Comparison of ENCODE assay signal across 24 cellular contexts in genomic region chr13:49320975-49321374, GRCh38.
DNase-seq lines count a peak whose midpoint lies in the region; ATAC-seq and TF ChIP-seq lines count a peak whose summit lies in the region.
"Had no signal": no experiment of that assay in that cellular context is flagged by ENCODE, and none has a peak within 500 bp of the region (broad histone marks: within the 10 kb centered on the region; RNA-seq: fewer than 3 reads in every experiment).

No MANE protein-coding gene starts in this region.

- H3K4me1 ChIP-seq in CD4-positive, CD25-positive, alpha-beta regulatory T cell (ENCODE audit: control insufficient read depth, insufficient read depth, low read length, poor library complexity, severe bottlenecking) = no peaks in the 10 kb centered on the region
- peaks cover 20% of the 10 kb centered on the region for H3K4me1 ChIP-seq in Loucy (ENCODE audit: insufficient read depth, low read length, poor library complexity, severe bottlenecking)
- H3K4me1 ChIP-seq: SJCRH30 had no signal

- H3K9me3 Mint-ChIP-seq in CD4-positive, CD25-positive, alpha-beta regulatory T cell = no peaks in the 10 kb centered on the region
- no peaks in the 10 kb centered on the region for H3K9me3 Mint-ChIP-seq in stimulated activated effector memory CD8-positive, alpha-beta T cell treated with anti-CD3 and anti-CD28 coated beads, Interleukin-12 subunit alpha, Interleukin-12 subunit beta, amount 100 ng/mL, for 72 hours
- H3K9me3 Mint-ChIP-seq: CD8-positive, alpha-beta memory T cell had no signal

- no peak for ATAC-seq in CD4-positive, CD25-positive, alpha-beta regulatory T cell (ENCODE audit: low read depth in 2 of 2)
- no peak for ATAC-seq in stimulated activated effector memory CD8-positive, alpha-beta T cell treated with anti-CD3 and anti-CD28 coated beads, Interleukin-12 subunit alpha, Interleukin-12 subunit beta, amount 100 ng/mL, for 72 hours
- ATAC-seq in HG02678 (IDR thresholded peaks at IDR 0.05; ENCODE audit: unreplicated experiment) = no peak
- ATAC-seq: HepG2 had no signal

- H3K27me3 ChIP-seq in CD4-positive, CD25-positive, alpha-beta regulatory T cell (ENCODE audit: control insufficient read depth, insufficient read depth, low read length) = no peaks in the 10 kb centered on the region
- H3K27me3 ChIP-seq in Loucy (ENCODE audit: insufficient read depth, low read length, poor library complexity, severe bottlenecking) = no peaks in the 10 kb centered on the region
- H3K27me3 ChIP-seq: SJCRH30 had no signal

- intact Hi-C loops in head of caudate nucleus (cut with DNase I) = no loop called here

- no peaks in the 10 kb centered on the region for H4K20me1 ChIP-seq in Loucy (ENCODE audit: insufficient read depth, low read length, poor library complexity, severe bottlenecking)

- no peaks in the 10 kb centered on the region for H3K79me2 ChIP-seq in Loucy (ENCODE audit: insufficient read depth, low read length)

- H3K27me3 Mint-ChIP-seq in CD4-positive, CD25-positive, alpha-beta regulatory T cell = no peaks in the 10 kb centered on the region

- peaks cover 27% of the 10 kb centered on the region for H3K36me3 Mint-ChIP-seq in CD4-positive, CD25-positive, alpha-beta regulatory T cell
- H3K36me3 Mint-ChIP-seq in stimulated activated effector memory CD8-positive, alpha-beta T cell treated with anti-CD3 and anti-CD28 coated beads, Interleukin-12 subunit alpha, Interleukin-12 subunit beta, amount 100 ng/mL, for 72 hours = no peaks in the 10 kb centered on the region

- no peak overlapping the region for H3K9ac ChIP-seq in Loucy (ENCODE audit: low read depth, low read length, poor library complexity, severe bottlenecking)

- no peaks in the 10 kb centered on the region for H3F3A ChIP-seq in Loucy (ENCODE audit: low read depth)

- H3K4me1 Mint-ChIP-seq in CD4-positive, CD25-positive, alpha-beta regulatory T cell = peaks cover 7 to 12% (median 8%) of the 10 kb centered on the region in 4 donors
- peaks cover 6% of the 10 kb centered on the region for H3K4me1 Mint-ChIP-seq in stimulated activated effector memory CD8-positive, alpha-beta T cell treated with anti-CD3 and anti-CD28 coated beads, Interleukin-12 subunit alpha, Interleukin-12 subunit beta, amount 100 ng/mL, for 72 hours

- H3K27ac Mint-ChIP-seq in CD4-positive, CD25-positive, alpha-beta regulatory T cell = peak overlapping the region in 2 of 3 donors; percentile 3 to 45
- H3K27ac Mint-ChIP-seq in stimulated activated effector memory CD8-positive, alpha-beta T cell treated with anti-CD3 and anti-CD28 coated beads, Interleukin-12 subunit alpha, Interleukin-12 subunit beta, amount 100 ng/mL, for 72 hours = peak overlapping the region; percentile 38

- H3K9me2 ChIP-seq in Loucy (replicated peaks; ENCODE audit: low read depth, low read length) = no peaks in the 10 kb centered on the region

- H3K9me3 ChIP-seq in CD4-positive, CD25-positive, alpha-beta regulatory T cell (ENCODE audit: control insufficient read depth in 2 of 2, low read length in 2 of 2) = no peaks in the 10 kb centered on the region
- H3K9me3 ChIP-seq in Loucy (ENCODE audit: insufficient read depth, low read depth, low read length) = no peaks in the 10 kb centered on the region
- H3K9me3 ChIP-seq: SJCRH30 had no signal

- H3K4me3 ChIP-seq in CD4-positive, CD25-positive, alpha-beta regulatory T cell (ENCODE audit: low read depth, low read length) = no peak overlapping the region
- H3K4me3 ChIP-seq in Loucy (ENCODE audit: low read length, poor library complexity, severe bottlenecking) = no peak overlapping the region
- no peak overlapping the region for H3K4me3 ChIP-seq in fibroblast of pulmonary artery (replicated peaks; ENCODE audit: low read depth, low read length)
- H3K4me3 ChIP-seq: SJCRH30 had no signal

- H3K4me3 Mint-ChIP-seq in CD4-positive, CD25-positive, alpha-beta regulatory T cell = no peak overlapping the region
- H3K4me3 Mint-ChIP-seq in stimulated activated effector memory CD8-positive, alpha-beta T cell treated with anti-CD3 and anti-CD28 coated beads, Interleukin-12 subunit alpha, Interleukin-12 subunit beta, amount 100 ng/mL, for 72 hours = no peak overlapping the region
- H3K4me3 Mint-ChIP-seq: CD8-positive, alpha-beta memory T cell had no signal

- H3K36me3 ChIP-seq in CD4-positive, CD25-positive, alpha-beta regulatory T cell (ENCODE audit: control insufficient read depth, insufficient read depth, low read length) = no peaks in the 10 kb centered on the region
- no peaks in the 10 kb centered on the region for H3K36me3 ChIP-seq in Loucy (ENCODE audit: insufficient read depth, low read length)
- H3K36me3 ChIP-seq: SJCRH30 had no signal

- H3K4me2 ChIP-seq in Loucy (ENCODE audit: low read depth, low read length, poor library complexity, severe bottlenecking) = peak overlapping the region; percentile 1

- TF ChIP-seq CTCF in Loucy (conservative IDR thresholded peaks at IDR 0.05; ENCODE audit: low read length) (no peak), fibroblast of pulmonary artery (IDR thresholded peaks at IDR 0.05; ENCODE audit: low read length, missing control alignments) (no peak)

- H2AFZ ChIP-seq in Loucy (ENCODE audit: low read length) = no peak overlapping the region

- H3K27ac ChIP-seq in CD4-positive, CD25-positive, alpha-beta regulatory T cell (ENCODE audit: insufficient read depth, low read length, poor library complexity, severe bottlenecking) = no peak overlapping the region
- H3K27ac ChIP-seq: HL-60, SJCRH30 had no signal

- DNase-seq in CD4-positive, CD25-positive, alpha-beta regulatory T cell = no peak
- DNase-seq in fibroblast of pulmonary artery (ENCODE audit: low read depth) (peak; percentile 30), head of caudate nucleus (no peak), UCSD-AML1 (lab: John Stamatoyannopoulos, UW; ENCODE audit: unreplicated experiment) (no peak)
- DNase-seq in stimulated activated effector memory CD8-positive, alpha-beta T cell treated with anti-CD3 and anti-CD28 coated beads, Interleukin-12 subunit alpha, Interleukin-12 subunit beta, amount 100 ng/mL, for 72 hours (ENCODE audit: low spot score in 2 of 2) = no peak
- DNase-seq: Calu3; CD8-positive, alpha-beta memory T cell; DMS153; GDM1; H7; KBM-7; NCI-H1092 treated with DMSO at 0.1 percent for 48 hours; NCI-H1436 treated with DMSO at 0.1 percent for 48 hours; NCI-H1930; NCI-H2227 treated with DMSO at 0.1 percent for 48 hours; NCI-H510A treated with DMSO at 0.1 percent for 48 hours; NCI-H774; NK-92 treated with Interleukin-12 subunit alpha and Interleukin-12 subunit beta, amount 100 ng/mL, for 24 hours; OCI-M1; SJCRH30 had no signal
